1 cellular context compared by ENCODE assay signal in genomic region chr5:142398719-142399034, GRCh38.
TF ChIP-seq lines count a peak whose summit lies in the region.

No MANE protein-coding gene starts in this region.

TF ChIP-seq in HepG2, 621 proteins besides CTCF, POLR2A, EP300 and RAD21 (continued from another document):
- TF ChIP-seq ZNF687 (CRISPR knock-in tag; IDR thresholded peaks at IDR 0.05) (peak; percentile 45; the same call in 1 of the 2 replicates), TEAD3 (CRISPR knock-in tag; optimal IDR thresholded peaks at IDR 0.05; ENCODE audit: borderline replicate concordance) (peak; percentile 83), ZBTB33 (CRISPR knock-in tag; IDR thresholded peaks at IDR 0.05) (peak; percentile 80; the same call in 1 of the 2 replicates), ZSCAN5A (CRISPR knock-in tag; IDR thresholded peaks at IDR 0.05; ENCODE audit: borderline replicate concordance) (no peak), SIX4 (CRISPR knock-in tag; IDR thresholded peaks at IDR 0.05) (no peak), HNF4G (IDR thresholded peaks at IDR 0.05; ENCODE audit: borderline replicate concordance, low read depth, low read length) (0 out of 2 replicates have a peak, but pooled peaks have one; percentile 13), HNF4G (CRISPR knock-in tag; IDR thresholded peaks at IDR 0.05; ENCODE audit: borderline replicate concordance, low read depth) (no peak), ISL2 (CRISPR knock-in tag; IDR thresholded peaks at IDR 0.05) (no peak), HOXA5 (CRISPR knock-in tag; IDR thresholded peaks at IDR 0.05) (no peak), LCORL (IDR thresholded peaks at IDR 0.05) (no peak), LCORL (CRISPR knock-in tag; IDR thresholded peaks at IDR 0.05) (0 out of 2 replicates have a peak, but pooled peaks have one; percentile 19), ZBTB38 (CRISPR knock-in tag; IDR thresholded peaks at IDR 0.05) (0 out of 2 replicates have a peak, but pooled peaks have one; percentile 20)
